Comparison of ENCODE assay signal across 8 cellular contexts in genomic region chr4:44629280-44629866, GRCh38. TPM values are rescaled to one million over a fixed set of nuclear protein-coding genes. Genes with fewer than 3 reads are reported as not detected.
DNase-seq lines count a peak whose midpoint lies in the region; FAIRE-seq and TF ChIP-seq lines count a peak whose summit lies in the region.

No MANE protein-coding gene starts in this region.

- CTCF ChIA-PET in HEK293T (lab: Yijun Ruan, JAX), result interaction anchor here (0.9 kb wide), 1 partner anchor 17 kb away, joined by 3 read pairs; no protein-coding TSS in a partner anchor
- CTCF ChIA-PET in MCF 10A (lab: Yijun Ruan, JAX), result interaction anchor here (0.6 to 2.5 kb wide), 13 partner anchors 8 to 1636 kb away, joined by 3 to 18 read pairs (median 3); partner anchors contain the start of gene KCTD8

- DNase-seq in HEK293T (ENCODE audit: extremely low spot score) (peak; percentile 35), SK-N-DZ (ENCODE audit: low spot score) (peak; percentile 62), MCF 10A (ENCODE audit: unreplicated experiment) (peak; percentile 72)
- DNase-seq in stimulated activated CD4-positive, alpha-beta T cell treated with anti-CD3 and anti-CD28 coated beads, Interleukin-2, amount 100 ng/mL, for 48 hours, result peak; percentile 19 to 42

- H3K9me3 Mint-ChIP-seq in MCF 10A (ENCODE audit: unreplicated experiment), result no peaks in the 10 kb centered on the region

- no TSS peak for BruUV-seq in MCF 10A (replicated peaks; lab: Mats Ljungman, UMichigan)

- H3K27me3 Mint-ChIP-seq in MCF 10A (ENCODE audit: insufficient read depth, unreplicated experiment), result no peaks in the 10 kb centered on the region

- peak overlapping the region; percentile 71 for H3K27ac Mint-ChIP-seq in MCF 10A (ENCODE audit: low read depth, unreplicated experiment)

- no peaks in the 10 kb centered on the region for H3K4me1 Mint-ChIP-seq in MCF 10A (ENCODE audit: insufficient read depth, unreplicated experiment)

- POLR2A ChIA-PET in HEK293T (lab: Yijun Ruan, JAX) (no interaction called here), MCF 10A (lab: Yijun Ruan, JAX) (interaction anchor here (0.6 to 0.7 kb wide), 2 partner anchors 48 to 1169 kb away, joined by 3 to 5 read pairs; no protein-coding TSS in a partner anchor)

- no peaks in the 10 kb centered on the region for H3K36me3 Mint-ChIP-seq in MCF 10A (ENCODE audit: insufficient read depth, unreplicated experiment)

- no peak overlapping the region for H3K4me3 Mint-ChIP-seq in MCF 10A (ENCODE audit: unreplicated experiment)

- TF ChIP-seq CTCF in 22Rv1 (IDR thresholded peaks at IDR 0.05), result peak; percentile 84
- peak; percentile 62 for TF ChIP-seq CTCF in GM12872 (IDR thresholded peaks at IDR 0.05; ENCODE audit: insufficient read depth, low read depth, low read length)
- TF ChIP-seq CTCF in LNCAP (IDR thresholded peaks at IDR 0.05), result peak; percentile 71
- TF ChIP-seq CTCF in MCF 10A (IDR thresholded peaks at IDR 0.05; ENCODE audit: unreplicated experiment), result peak; percentile 74

- intact Hi-C loops in MCF 10A (cut with micrococcal nuclease), result loop anchor here (1.0 to 2.0 kb wide), 4 partner anchors 180 to 1634 kb away; no protein-coding TSS in a partner anchor

- no peak overlapping the region for H3K27ac ChIP-seq in 22Rv1

- peak; percentile 100 for FAIRE-seq in islet of Langerhans (lab: Jason Lieb, UNC)

TF ChIP-seq in HEK293T, 16 proteins besides CTCF, POLR2A, EP300 and RAD21:
- TF ChIP-seq CTBP1 (IDR thresholded peaks at IDR 0.05; ENCODE audit: borderline replicate concordance), result no peak
- TF ChIP-seq ZNF384 (IDR thresholded peaks at IDR 0.05), result no peak
- no peak for TF ChIP-seq LEF1 (IDR thresholded peaks at IDR 0.05; ENCODE audit: borderline replicate concordance)
- TF ChIP-seq TARDBP (IDR thresholded peaks at IDR 0.05), result no peak
- TF ChIP-seq ELF4 (IDR thresholded peaks at IDR 0.05), result no peak
- no peak for TF ChIP-seq FOXM1 (IDR thresholded peaks at IDR 0.05; ENCODE audit: borderline replicate concordance)
- no peak for TF ChIP-seq SP1 (IDR thresholded peaks at IDR 0.05)
- no peak for TF ChIP-seq ARNT (IDR thresholded peaks at IDR 0.05)

RNA-seq across cellular contexts. Expression of gene YIPF7, which starts 22.1 kb away (rescaled TPM):
- polyA plus RNA-seq in SK-N-DZ (2014; cell fraction: cytosol; rRNA removed), result not detected in 2 replicates
- not detected in 2 replicates for polyA plus RNA-seq in SK-N-DZ (2014; cell fraction: nucleus; rRNA removed)
- total RNA-seq in MCF 10A (2022), result 0.49 TPM in 1 of 2 replicates, not detected in the other

RNA-seq across cellular contexts. Expression of gene GUF1, which starts 48.8 kb away (rescaled TPM):
- polyA plus RNA-seq in SK-N-DZ (2014; cell fraction: cytosol; rRNA removed), result 21.7 and 27.5 TPM in 2 replicates
- polyA plus RNA-seq in SK-N-DZ (2014; cell fraction: nucleus; rRNA removed), result 14.9 and 23.7 TPM in 2 replicates
- total RNA-seq in MCF 10A (2022), result 50.2 and 51.7 TPM in 2 replicates
